Comparison of ENCODE assay signal across 21 cellular contexts in the genomic region with DNA sequence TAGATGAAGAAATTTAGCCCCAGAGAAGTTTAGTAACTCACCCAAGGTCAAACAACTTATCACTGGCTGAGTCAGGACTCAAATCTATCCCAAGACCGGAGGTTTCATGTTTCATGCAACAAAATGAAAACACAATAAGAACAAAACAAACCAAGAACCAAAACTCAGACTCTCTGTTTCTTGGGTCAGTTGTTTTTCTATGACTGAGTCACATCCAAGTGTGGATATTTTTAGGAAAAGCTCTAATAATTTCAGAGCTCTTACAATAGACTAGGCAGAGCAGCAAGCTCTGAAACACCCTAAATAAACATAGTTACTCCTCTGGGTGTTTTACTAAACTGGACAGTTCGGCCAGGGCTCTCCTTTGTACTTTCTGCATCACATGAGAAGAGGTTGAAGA.
A peak's percentile ranks its signal among the peaks of the same experiment; 100 is the strongest.
DNase-seq lines count a peak whose midpoint lies in the region; ATAC-seq and TF ChIP-seq lines count a peak whose summit lies in the region.
"Had no signal": no experiment of that assay in that cellular context is flagged by ENCODE, and none has a peak within 500 bp of the region (broad histone marks: within the 10 kb centered on the region; RNA-seq: fewer than 3 reads in every experiment).

No MANE protein-coding gene starts in this region.

- DNase-seq in GM04503 (ENCODE audit: low read depth): peak; percentile 40
- DNase-seq in RWPE2 (ENCODE audit: low spot score): no peak
- peak; percentile 65 for DNase-seq in epithelial cell of esophagus (ENCODE audit: low read depth)
- no peak for DNase-seq in osteocyte (ENCODE audit: extremely low spot score, unreplicated experiment)
- DNase-seq in globus pallidus (ENCODE audit: low spot score): no peak
- DNase-seq in hepatocyte (ENCODE audit: low spot score): no peak
- DNase-seq in Karpas-422: no peak
- DNase-seq in activated CD4-positive, alpha-beta T cell treated with anti-CD3 and anti-CD28 coated beads, Interleukin-2, amount 50 U/mL, for 1 hour: no peak
- DNase-seq: activated CD4-positive, alpha-beta T cell treated with anti-CD3 and anti-CD28 coated beads, Interleukin-2, amount 50 U/mL, for 4 hours; activated naive CD8-positive, alpha-beta T cell treated with anti-CD3 and anti-CD28 coated beads, Interleukin-2, amount 50 U/mL, for 24 hours; Calu3; NCI-H1436 treated with DMSO at 0.1 percent for 48 hours; posterior cingulate gyrus; T1000; uterus had no signal

- no peak for TF ChIP-seq CTCF in RWPE2 (IDR thresholded peaks at IDR 0.05; ENCODE audit: poor library complexity, severe bottlenecking)
- no peak for TF ChIP-seq CTCF in epithelial cell of esophagus (IDR thresholded peaks at IDR 0.05; ENCODE audit: insufficient read depth, low read depth, low read length, missing control alignments)
- no peak for TF ChIP-seq CTCF in osteocyte (IDR thresholded peaks at IDR 0.05)
- TF ChIP-seq CTCF in hepatocyte (IDR thresholded peaks at IDR 0.05; ENCODE audit: poor library complexity): no peak

- peaks cover 13% of the 10 kb centered on the region for H3K4me1 Mint-ChIP-seq in osteocyte (ENCODE audit: unreplicated experiment)

- H3K79me2 ChIP-seq in hepatocyte (no peaks in the 10 kb centered on the region), Karpas-422 (ENCODE audit: low read length) (no peaks in the 10 kb centered on the region)

- H3K9me3 Mint-ChIP-seq in osteocyte (ENCODE audit: unreplicated experiment): no peaks in the 10 kb centered on the region
- H3K9me3 Mint-ChIP-seq: activated naive CD8-positive, alpha-beta T cell treated with anti-CD3 and anti-CD28 coated beads, Interleukin-2, amount 50 U/mL, for 24 hours; stimulated activated naive CD8-positive, alpha-beta T cell treated with anti-CD3 and anti-CD28 coated beads, Interleukin-15, Interleukin-2, amounts not matched to agents 100 ng/mL and 50 ng/mL, for 24 hours had no signal

- H3K4me3 Mint-ChIP-seq in osteocyte (ENCODE audit: unreplicated experiment): no peak overlapping the region
- H3K4me3 Mint-ChIP-seq: activated naive CD8-positive, alpha-beta T cell treated with anti-CD3 and anti-CD28 coated beads, Interleukin-2, amount 50 U/mL, for 24 hours; stimulated activated naive CD8-positive, alpha-beta T cell treated with anti-CD3 and anti-CD28 coated beads, Interleukin-15, Interleukin-2, amounts not matched to agents 100 ng/mL and 50 ng/mL, for 24 hours had no signal

- H3K9ac ChIP-seq in Karpas-422 (ENCODE audit: low read length): no peak overlapping the region

- H2AFZ ChIP-seq in hepatocyte (no peak overlapping the region), Karpas-422 (ENCODE audit: low read length) (no peak overlapping the region)

- H3K4me2 ChIP-seq in hepatocyte (no peak overlapping the region), Karpas-422 (ENCODE audit: low read depth, low read length, poor library complexity, severe bottlenecking) (no peak overlapping the region)

- H3K4me1 ChIP-seq in RWPE2 (ENCODE audit: insufficient read depth, poor library complexity, severe bottlenecking) (no peaks in the 10 kb centered on the region), hepatocyte (ENCODE audit: insufficient read depth) (no peaks in the 10 kb centered on the region), Karpas-422 (ENCODE audit: low read length) (0 out of 2 replicates have a peak, but pooled peaks cover 3% of the 10 kb centered on the region)
- H3K4me1 ChIP-seq: uterus had no signal

- peak; percentile 40; the same call in 1 of the 3 replicates for ATAC-seq in RWPE2 (ENCODE audit: low read depth)
- ATAC-seq: activated naive CD8-positive, alpha-beta T cell treated with anti-CD3 and anti-CD28 coated beads, Interleukin-2, amount 50 U/mL, for 24 hours; left lobe of liver had no signal

- no peaks in the 10 kb centered on the region for H3K9me2 ChIP-seq in hepatocyte (replicated peaks; ENCODE audit: insufficient read depth)
- H3K9me2 ChIP-seq in Karpas-422 (replicated peaks; ENCODE audit: insufficient read depth, low read length): no peaks in the 10 kb centered on the region

- no peak overlapping the region for H3K27ac ChIP-seq in RWPE2 (ENCODE audit: poor library complexity, severe bottlenecking)
- no peak overlapping the region for H3K27ac ChIP-seq in hepatocyte
- H3K27ac ChIP-seq in Karpas-422 (ENCODE audit: low read length): no peak overlapping the region
- H3K27ac ChIP-seq: coronary artery, esophagus muscularis mucosa, HL-60, SJSA1, uterus had no signal

- 62% methylated on average over 2 of the region's 2 CpGs for WGBS in hepatocyte (ENCODE audit: low lambda C conversion rate, missing lambda C conversion rate)

- H3K36me3 ChIP-seq in RWPE2 (ENCODE audit: low read depth): no peaks in the 10 kb centered on the region
- H3K36me3 ChIP-seq in hepatocyte (replicated peaks; ENCODE audit: insufficient read depth, low read depth): no peaks in the 10 kb centered on the region
- no peaks in the 10 kb centered on the region for H3K36me3 ChIP-seq in Karpas-422 (ENCODE audit: insufficient read depth, low read length)
- H3K36me3 ChIP-seq: esophagus muscularis mucosa, SJSA1, uterus had no signal

- H4K20me1 ChIP-seq in hepatocyte (ENCODE audit: insufficient read depth, poor library complexity, severe bottlenecking) (no peaks in the 10 kb centered on the region), Karpas-422 (ENCODE audit: insufficient read depth, low read depth, low read length) (no peaks in the 10 kb centered on the region)

- H3K9me3 ChIP-seq in RWPE2 (ENCODE audit: severe bottlenecking) (no peaks in the 10 kb centered on the region), hepatocyte (ENCODE audit: low read depth) (no peaks in the 10 kb centered on the region), Karpas-422 (ENCODE audit: low read length) (no peaks in the 10 kb centered on the region)
- H3K9me3 ChIP-seq: esophagus muscularis mucosa, SJSA1, uterus had no signal

- H3K36me3 Mint-ChIP-seq in osteocyte (ENCODE audit: unreplicated experiment): no peaks in the 10 kb centered on the region

- H3K27me3 Mint-ChIP-seq in osteocyte (ENCODE audit: unreplicated experiment): peaks cover 9% of the 10 kb centered on the region
- H3K27me3 Mint-ChIP-seq: activated naive CD8-positive, alpha-beta T cell treated with anti-CD3 and anti-CD28 coated beads, Interleukin-2, amount 50 U/mL, for 24 hours; stimulated activated naive CD8-positive, alpha-beta T cell treated with anti-CD3 and anti-CD28 coated beads, Interleukin-15, Interleukin-2, amounts not matched to agents 100 ng/mL and 50 ng/mL, for 24 hours had no signal

- peak overlapping the region; percentile 33 for H3K27ac Mint-ChIP-seq in osteocyte (ENCODE audit: unreplicated experiment)
- H3K27ac Mint-ChIP-seq: activated naive CD8-positive, alpha-beta T cell treated with anti-CD3 and anti-CD28 coated beads, Interleukin-2, amount 50 U/mL, for 24 hours; stimulated activated naive CD8-positive, alpha-beta T cell treated with anti-CD3 and anti-CD28 coated beads, Interleukin-15, Interleukin-2, amounts not matched to agents 100 ng/mL and 50 ng/mL, for 24 hours had no signal

- H3K27me3 ChIP-seq in RWPE2 (ENCODE audit: insufficient read depth, poor library complexity, severe bottlenecking) (no peaks in the 10 kb centered on the region), hepatocyte (peaks cover under 1% of the 10 kb centered on the region), Karpas-422 (ENCODE audit: low read length) (no peaks in the 10 kb centered on the region)
- H3K27me3 ChIP-seq: SJSA1, uterus had no signal

- H3K4me3 ChIP-seq in RWPE2 (ENCODE audit: severe bottlenecking): no peak overlapping the region
- H3K4me3 ChIP-seq in epithelial cell of esophagus (ENCODE audit: low read length): no peak overlapping the region
- no peak overlapping the region for H3K4me3 ChIP-seq in hepatocyte
- H3K4me3 ChIP-seq in Karpas-422 (ENCODE audit: low read length): no peak overlapping the region
- H3K4me3 ChIP-seq: coronary artery, esophagus muscularis mucosa, SJSA1, uterus had no signal

Comparison
In these comparisons a context has a peak if more than half of its experiments do, and no peak if none do; other contexts are left out.
1. DNase-seq: peak in GM04503 (single experiment) and epithelial cell of esophagus (single experiment); none in RWPE2 (single experiment), osteocyte (single experiment), globus pallidus (single experiment), hepatocyte (single experiment), Karpas-422 (single experiment) and activated CD4-positive, alpha-beta T cell treated with anti-CD3 and anti-CD28 coated beads, Interleukin-2, amount 50 U/mL, for 1 hour (single experiment).